25 cellular contexts compared by ENCODE assay signal in the genomic region with DNA sequence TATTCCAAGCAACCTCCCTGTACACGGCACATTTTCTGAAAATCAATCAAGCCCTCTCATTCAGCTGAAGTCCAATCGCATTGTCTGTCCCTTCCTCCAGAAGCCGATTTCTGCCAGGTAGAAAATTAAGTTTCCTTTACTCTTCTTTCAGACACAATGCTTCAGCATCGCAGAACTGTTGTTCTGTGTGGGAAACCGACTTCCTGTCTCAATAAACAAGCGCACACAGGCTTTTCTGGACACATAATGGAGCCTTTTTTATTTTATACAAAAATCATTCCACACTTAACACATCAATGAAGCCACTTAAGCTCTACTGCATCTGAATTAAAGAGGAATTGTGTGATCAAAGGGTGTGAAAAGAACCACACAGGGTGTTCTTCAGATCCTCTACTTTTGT.
DNase-seq lines count a peak whose midpoint lies in the region; ATAC-seq, FAIRE-seq and TF ChIP-seq lines count a peak whose summit lies in the region.
"Had no signal": no experiment of that assay in that cellular context is flagged by ENCODE, and none has a peak within 500 bp of the region (broad histone marks: within the 10 kb centered on the region; RNA-seq: fewer than 3 reads in every experiment).

No MANE protein-coding gene starts in this region.

- H2AFZ ChIP-seq in GM23248 = no peak overlapping the region
- H2AFZ ChIP-seq in endothelial cell of umbilical vein (ENCODE audit: low read depth, low read length) = peak overlapping the region; percentile 36

- POLR2A ChIA-PET in endothelial cell of umbilical vein (lab: Charles Lee) = no interaction called here

- 72 to 76% methylated on average over 6 of the region's 6 CpGs for WGBS in GM23248 (ENCODE audit: low coverage in 1 of 2, low lambda C conversion rate in 2 of 2, missing lambda C conversion rate in 2 of 2), 2 experiments

- no peaks in the 10 kb centered on the region for H3K27me3 Mint-ChIP-seq in nephron (ENCODE audit: low read depth)

- ATAC-seq in GM18520 (IDR thresholded peaks at IDR 0.05; ENCODE audit: unreplicated experiment) = no peak
- ATAC-seq in stimulated activated naive CD8-positive, alpha-beta T cell treated with anti-CD3 and anti-CD28 coated beads, Interleukin-15, Interleukin-2, amounts not matched to agents 100 U/mL and 50 U/mL, for 24 hours = no peak
- ATAC-seq: A549; activated CD8-positive, alpha-beta T cell treated with anti-CD3 and anti-CD28 coated beads for 36 hours; activated naive CD4-positive, alpha-beta T cell treated with anti-CD3 and anti-CD28 coated beads, Interleukin-2, amount 50 U/mL, for 72 hours; gastrocnemius medialis; left cardiac atrium had no signal

- H3K4me2 ChIP-seq in GM23248 (ENCODE audit: unreplicated experiment) = no peak overlapping the region
- no peak overlapping the region for H3K4me2 ChIP-seq in endothelial cell of umbilical vein (ENCODE audit: insufficient read depth, low read length)
- H3K4me2 ChIP-seq: A549 had no signal

- dilution Hi-C loops in endothelial cell of umbilical vein (cut with MboI; ENCODE audit: extremely low pct_ligation_motif_present, low sequenced_read_pairs) = no loop called here

- peak overlapping the region in 2 of 3 experiments; percentile 44 for H3K27ac Mint-ChIP-seq in nephron
- H3K27ac Mint-ChIP-seq: activated CD8-positive, alpha-beta T cell treated with anti-CD3 and anti-CD28 coated beads for 36 hours; activated naive CD4-positive, alpha-beta T cell treated with anti-CD3 and anti-CD28 coated beads, Interleukin-2, amount 50 U/mL, for 72 hours; activated T-cell treated with anti-CD3 and anti-CD28 coated beads, Interleukin-2, amount 50 U/mL, for 24 hours had no signal

- CTCF ChIA-PET in endothelial cell of umbilical vein (lab: Charles Lee) = no interaction called here

- no peak overlapping the region for H3K4me3 Mint-ChIP-seq in nephron
- H3K4me3 Mint-ChIP-seq: activated CD8-positive, alpha-beta T cell treated with anti-CD3 and anti-CD28 coated beads for 36 hours; activated T-cell treated with anti-CD3 and anti-CD28 coated beads, Interleukin-2, amount 50 U/mL, for 24 hours had no signal

- no peak for FAIRE-seq in endothelial cell of umbilical vein (lab: Jason Lieb, UNC)
- FAIRE-seq: A549 had no signal

- H3K4me1 ChIP-seq in GM23248 (ENCODE audit: insufficient read depth) (peaks cover 93% of the 10 kb centered on the region), SJSA1 (replicated peaks) (peaks cover 68% of the 10 kb centered on the region), endothelial cell of umbilical vein (ENCODE audit: control insufficient read depth, extremely low read depth, insufficient read depth, low read length) (peaks cover 13% of the 10 kb centered on the region)
- H3K4me1 ChIP-seq: A549, gastrocnemius medialis, spleen had no signal

- no peaks in the 10 kb centered on the region for H3K9me3 Mint-ChIP-seq in nephron
- H3K9me3 Mint-ChIP-seq: activated CD8-positive, alpha-beta T cell treated with anti-CD3 and anti-CD28 coated beads for 36 hours; activated naive CD4-positive, alpha-beta T cell treated with anti-CD3 and anti-CD28 coated beads, Interleukin-2, amount 50 U/mL, for 72 hours; activated T-cell treated with anti-CD3 and anti-CD28 coated beads, Interleukin-2, amount 50 U/mL, for 24 hours had no signal

- no peaks in the 10 kb centered on the region for H3K9me2 ChIP-seq in GM23248 (ENCODE audit: insufficient read depth)

- intact Hi-C loops in endothelial cell of umbilical vein (cut with micrococcal nuclease) = no loop called here

- BruUV-seq in endothelial cell of umbilical vein (replicated peaks; lab: Mats Ljungman, UMichigan) = no TSS peak

- H3K9me3 ChIP-seq in GM23248 (ENCODE audit: low read depth) (no peaks in the 10 kb centered on the region), SJSA1 (replicated peaks) (no peaks in the 10 kb centered on the region), endothelial cell of umbilical vein (replicated peaks; ENCODE audit: control insufficient read depth, insufficient read depth, low read length) (no peaks in the 10 kb centered on the region)
- H3K9me3 ChIP-seq: A549, gastrocnemius medialis, spleen had no signal

- peaks cover 98% of the 10 kb centered on the region for H3F3A ChIP-seq in GM23248 (ENCODE audit: insufficient read depth)

- H3K4me1 Mint-ChIP-seq in nephron = peaks cover 60% of the 10 kb centered on the region

- peaks cover 7% of the 10 kb centered on the region; the same call in 1 of the 2 replicates for H3K36me3 ChIP-seq in GM23248 (ENCODE audit: low read depth)
- H3K36me3 ChIP-seq in SJSA1 = no peaks in the 10 kb centered on the region
- H3K36me3 ChIP-seq in endothelial cell of umbilical vein (ENCODE audit: control insufficient read depth in 2 of 2, extremely low read depth in 1 of 2, insufficient read depth in 2 of 2, low read length in 2 of 2) = no peaks in the 10 kb centered on the region
- H3K36me3 ChIP-seq: brain microvascular endothelial cell, gastrocnemius medialis, spleen had no signal

- H3K36me3 Mint-ChIP-seq in nephron (ENCODE audit: low read depth) = no peaks in the 10 kb centered on the region
- H3K36me3 Mint-ChIP-seq: activated naive CD4-positive, alpha-beta T cell treated with anti-CD3 and anti-CD28 coated beads, Interleukin-2, amount 50 U/mL, for 72 hours had no signal

- no peak for TF ChIP-seq POLR2A in endothelial cell of umbilical vein (IDR thresholded peaks at IDR 0.05; ENCODE audit: low read depth, low read length)

- in situ Hi-C loops in GM23248 (cut with MboI) = no loop called here

- H3K27me3 ChIP-seq in GM23248 (replicated peaks; ENCODE audit: insufficient read depth) (no peaks in the 10 kb centered on the region), SJSA1 (replicated peaks) (no peaks in the 10 kb centered on the region), endothelial cell of umbilical vein (ENCODE audit: control insufficient read depth in 2 of 2, insufficient read depth in 2 of 2, low read length in 2 of 2) (no peaks in the 10 kb centered on the region)
- H3K27me3 ChIP-seq: brain microvascular endothelial cell, gastrocnemius medialis, spleen had no signal

- H3K27ac ChIP-seq in GM23248 (peak overlapping the region; percentile 81), SJSA1 (peak overlapping the region; percentile 96), endothelial cell of umbilical vein (ENCODE audit: insufficient read depth, low read depth, low read length) (no peak overlapping the region)
- H3K27ac ChIP-seq: A549, brain microvascular endothelial cell, epithelial cell of prostate, gastrocnemius medialis, RWPE1, spleen had no signal

- DNase-seq in GM23248 = no peak
- DNase-seq in SJSA1 (ENCODE audit: low read depth in 1 of 2, low spot score in 2 of 2) = peak in 1 of 2 experiments; percentile 66
- no peak for DNase-seq in endothelial cell of umbilical vein (ENCODE audit: low read depth, low spot score)
- DNase-seq in putamen (ENCODE audit: low spot score) = no peak
- no peak for DNase-seq in amniotic stem cell (lab: John Stamatoyannopoulos, UW)
- DNase-seq in stimulated activated naive CD8-positive, alpha-beta T cell treated with anti-CD3 and anti-CD28 coated beads, Interleukin-15, Interleukin-2, amounts not matched to agents 100 U/mL and 50 U/mL, for 24 hours = no peak
- DNase-seq: activated CD4-positive, CD25-positive, alpha-beta regulatory T cell; activated CD8-positive, alpha-beta T cell treated with anti-CD3 and anti-CD28 coated beads for 36 hours; activated T-cell treated with anti-CD3 and anti-CD28 coated beads, Interleukin-2, amount 50 U/mL, for 24 hours; brain microvascular endothelial cell; Calu3; gastrocnemius medialis; HCEC 1CT; left cardiac atrium; NCI-H1092 treated with DMSO at 0.1 percent for 48 hours; NCI-H2029 treated with DMSO at 0.1 percent for 48 hours; spleen; stimulated activated CD4-positive, alpha-beta T cell treated with anti-CD3 and anti-CD28 coated beads, Interleukin-4, amount 100 ng/mL, for 4 hours; T1000 had no signal

- H4K20me1 ChIP-seq in GM23248 (ENCODE audit: insufficient read depth) = no peaks in the 10 kb centered on the region
- no peaks in the 10 kb centered on the region for H4K20me1 ChIP-seq in endothelial cell of umbilical vein (replicated peaks; ENCODE audit: control insufficient read depth, extremely low read depth, insufficient read depth, low read length)

- no peaks in the 10 kb centered on the region for H3K9me1 ChIP-seq in endothelial cell of umbilical vein (replicated peaks; ENCODE audit: control insufficient read depth, extremely low read depth, insufficient read depth, low read length)

- H3K4me3 ChIP-seq in GM23248 (no peak overlapping the region), SJSA1 (peak overlapping the region; percentile 24), endothelial cell of umbilical vein (replicated peaks in 1 of 3; ENCODE audit: insufficient read depth in 1 of 3, low read depth in 1 of 3, low read length in 3 of 3) (no peak overlapping the region)
- H3K4me3 ChIP-seq: A549, gastrocnemius medialis, spleen had no signal

- TF ChIP-seq CTCF in endothelial cell of umbilical vein (IDR thresholded peaks at IDR 0.05; ENCODE audit: extremely low read depth in 1 of 2, insufficient read depth in 1 of 2, low read depth in 1 of 2, low read length in 2 of 2) (no peak), nephron (IDR thresholded peaks at IDR 0.05; ENCODE audit: unreplicated experiment in 3 of 3) (no peak)

- H3K9ac ChIP-seq in GM23248 (no peak overlapping the region), endothelial cell of umbilical vein (replicated peaks; ENCODE audit: extremely low read depth, insufficient read depth, low read length) (no peak overlapping the region)

- H3K79me2 ChIP-seq in GM23248 (ENCODE audit: insufficient read depth) (peaks cover 4% of the 10 kb centered on the region; the same call in 1 of the 2 replicates), endothelial cell of umbilical vein (ENCODE audit: control insufficient read depth, insufficient read depth, low read length) (no peaks in the 10 kb centered on the region)

TF ChIP-seq in endothelial cell of umbilical vein, 7 proteins besides CTCF, POLR2A, EP300 and RAD21:
- TF ChIP-seq MYC (IDR thresholded peaks at IDR 0.05; ENCODE audit: low read depth, low read length) (no peak), EZH2 (IDR thresholded peaks at IDR 0.05; ENCODE audit: borderline replicate concordance, low read depth, low read length, severe bottlenecking) (no peak), POLR2AphosphoS5 (IDR thresholded peaks at IDR 0.05; ENCODE audit: insufficient read depth, low read depth, low read length) (no peak), GATA2 (IDR thresholded peaks at IDR 0.05; ENCODE audit: insufficient read depth, insufficient read length, low read depth, low read length) (no peak), JUN (IDR thresholded peaks at IDR 0.05; ENCODE audit: borderline replicate concordance, insufficient read depth, insufficient read length, low read depth) (no peak), FOS (IDR thresholded peaks at IDR 0.05; ENCODE audit: borderline replicate concordance, insufficient read depth, low read length) (no peak)
- TF ChIP-seq, protein P1, sequence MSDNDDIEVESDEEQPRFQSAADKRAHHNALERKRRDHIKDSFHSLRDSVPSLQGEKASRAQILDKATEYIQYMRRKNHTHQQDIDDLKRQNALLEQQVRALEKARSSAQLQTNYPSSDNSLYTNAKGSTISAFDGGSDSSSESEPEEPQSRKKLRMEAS (IDR thresholded peaks at IDR 0.05; ENCODE audit: insufficient read depth, insufficient read length) = no peak
TF ChIP-seq in endothelial cell of umbilical vein: peak in this region for 0.
